In genomic region chr17:57466042-57466471, GRCh38 we compare ENCODE assay signal across 1 cellular context.
A peak's percentile ranks its signal among the peaks of the same experiment; 100 is the strongest.
TF ChIP-seq lines count a peak whose summit lies in the region.

No MANE protein-coding gene starts in this region.

TF ChIP-seq in GM12878, 131 proteins besides CTCF, POLR2A, EP300 and RAD21 (continued from another document):
- no peak for TF ChIP-seq USF2 (IDR thresholded peaks at IDR 0.05; ENCODE audit: borderline replicate concordance, low read depth, low read length)
- no peak for TF ChIP-seq CREM (IDR thresholded peaks at IDR 0.05; ENCODE audit: low read depth)
- no peak for TF ChIP-seq ASH2L (IDR thresholded peaks at IDR 0.05; ENCODE audit: borderline replicate concordance, low read depth)
- 0 out of 2 replicates have a peak, but pooled peaks have one; percentile 26 for TF ChIP-seq NR2F1 (conservative IDR thresholded peaks at IDR 0.05)
- TF ChIP-seq GABPA (IDR thresholded peaks at IDR 0.05; ENCODE audit: low read depth), result no peak
- no peak for TF ChIP-seq ATF2 (IDR thresholded peaks at IDR 0.05; ENCODE audit: low read length)
- no peak for TF ChIP-seq SPI1 (IDR thresholded peaks at IDR 0.05; ENCODE audit: borderline replicate concordance, insufficient read depth, low read depth, low read length)
- no peak for TF ChIP-seq CEBPB (IDR thresholded peaks at IDR 0.05; ENCODE audit: borderline replicate concordance in 1 of 2, low read depth in 2 of 2, low read length in 2 of 2)
- peak; percentile 86 for TF ChIP-seq PKNOX1 (IDR thresholded peaks at IDR 0.05)
- TF ChIP-seq TCF3 (IDR thresholded peaks at IDR 0.05; ENCODE audit: borderline replicate concordance, insufficient read depth, low read depth, low read length), result no peak
- no peak for TF ChIP-seq SUZ12 (IDR thresholded peaks at IDR 0.05; ENCODE audit: unreplicated experiment)
- no peak for TF ChIP-seq FOXK2 (IDR thresholded peaks at IDR 0.05)
- TF ChIP-seq DPF2 (IDR thresholded peaks at IDR 0.05), result peak; percentile 62; the same call in 1 of the 2 replicates
